Comparison of ENCODE assay signal across 28 cellular contexts in the genomic region with DNA sequence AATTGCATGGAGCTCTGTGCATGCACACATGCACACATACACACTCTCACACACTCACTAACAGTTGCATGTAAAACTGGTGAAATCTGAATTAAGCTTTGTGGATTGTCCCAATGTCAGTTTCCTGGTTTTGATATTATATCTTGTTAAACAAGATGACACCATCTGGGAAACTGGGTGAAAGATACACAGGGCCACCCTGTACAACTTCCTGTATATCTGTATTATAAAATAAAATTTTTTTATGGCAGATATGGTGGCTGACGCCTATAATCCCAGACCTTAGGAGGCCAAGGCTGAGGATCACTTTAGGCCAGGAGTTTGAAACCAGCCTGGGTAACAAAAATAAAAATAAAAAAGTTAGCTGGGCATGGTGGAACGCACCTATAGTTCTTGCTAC.
"Had no signal": no experiment of that assay in that cellular context is flagged by ENCODE, and none has a peak within 500 bp of the region (broad histone marks: within the 10 kb centered on the region; RNA-seq: fewer than 3 reads in every experiment).

No MANE protein-coding gene starts in this region.

- ATAC-seq: naive thymus-derived CD4-positive, alpha-beta T cell; natural killer cell; psoas muscle; right lobe of liver; stimulated activated memory B cell treated with anti-CD40 and anti-IgM and Interleukin-4, amounts not matched to agents 10 μg/mL and 1 μg/mL and 100 μg/mL, for 72 hours; stimulated activated naive CD8-positive, alpha-beta T cell treated with anti-CD3 and anti-CD28 coated beads, Interleukin-15, amount 100 ng/mL, for 72 hours; stimulated activated naive CD8-positive, alpha-beta T cell treated with anti-CD3 and anti-CD28 coated beads, Interleukin-15, Interleukin-2, amounts not matched to agents 100 U/mL and 50 U/mL, for 24 hours had no signal

- H3K27ac ChIP-seq: neural progenitor cell, ovary, parathyroid adenoma, psoas muscle, right lobe of liver, sigmoid colon, suprapubic skin, testis, tibial artery, upper lobe of left lung, uterus had no signal

- FAIRE-seq: small intestine had no signal

- DNase-seq: naive thymus-derived CD4-positive, alpha-beta T cell; natural killer cell; occipital lobe; ovary; posterior cingulate gyrus; psoas muscle; right cardiac atrium; right lobe of liver; sigmoid colon; stimulated activated CD4-positive, alpha-beta T cell treated with anti-CD3 and anti-CD28 coated beads, Interleukin-15, amount 100 ng/mL, for 24 hours; stimulated activated CD4-positive, alpha-beta T cell treated with anti-CD3 and anti-CD28 coated beads, Interleukin-2, amount 100 ng/mL, for 24 hours; stimulated activated CD4-positive, alpha-beta T cell treated with anti-CD3 and anti-CD28 coated beads, Interleukin-2, amount 100 ng/mL, for 48 hours; stimulated activated CD4-positive, alpha-beta T cell treated with anti-CD3 and anti-CD28 coated beads, Interleukin-4, amount 100 ng/mL, for 4 hours; stimulated activated CD8-positive, alpha-beta memory T cell treated with anti-CD3 and anti-CD28 coated beads, Interleukin-4, amount 100 ng/mL, for 48 hours; stimulated activated naive CD4-positive, alpha-beta T cell; stimulated activated naive CD8-positive, alpha-beta T cell treated with anti-CD3 and anti-CD28 coated beads, Interleukin-15, amount 100 ng/mL, for 72 hours; stimulated activated naive CD8-positive, alpha-beta T cell treated with anti-CD3 and anti-CD28 coated beads, Interleukin-15, Interleukin-2, amounts not matched to agents 100 U/mL and 50 U/mL, for 24 hours; substantia nigra; testis; tibial artery; trophoblast cell; upper lobe of left lung; uterus had no signal

- H3K9ac ChIP-seq: neural progenitor cell, parathyroid adenoma had no signal

- H3K36me3 ChIP-seq: neural progenitor cell, ovary, right lobe of liver, sigmoid colon, suprapubic skin, tibial artery, upper lobe of left lung, uterus had no signal

- H3K27me3 ChIP-seq: neural progenitor cell, ovary, right lobe of liver, sigmoid colon, suprapubic skin, testis, tibial artery, upper lobe of left lung, uterus had no signal

- H3K9me3 ChIP-seq: ovary, psoas muscle, right lobe of liver, sigmoid colon, suprapubic skin, testis, tibial artery, upper lobe of left lung, uterus had no signal

- H3K4me1 ChIP-seq: neural progenitor cell, parathyroid adenoma, psoas muscle, right lobe of liver, sigmoid colon, suprapubic skin, testis, tibial artery, upper lobe of left lung, uterus had no signal

- H3K4me3 ChIP-seq: neural progenitor cell, ovary, psoas muscle, right lobe of liver, sigmoid colon, suprapubic skin, testis, tibial artery, upper lobe of left lung, uterus had no signal
